In the genomic region with DNA sequence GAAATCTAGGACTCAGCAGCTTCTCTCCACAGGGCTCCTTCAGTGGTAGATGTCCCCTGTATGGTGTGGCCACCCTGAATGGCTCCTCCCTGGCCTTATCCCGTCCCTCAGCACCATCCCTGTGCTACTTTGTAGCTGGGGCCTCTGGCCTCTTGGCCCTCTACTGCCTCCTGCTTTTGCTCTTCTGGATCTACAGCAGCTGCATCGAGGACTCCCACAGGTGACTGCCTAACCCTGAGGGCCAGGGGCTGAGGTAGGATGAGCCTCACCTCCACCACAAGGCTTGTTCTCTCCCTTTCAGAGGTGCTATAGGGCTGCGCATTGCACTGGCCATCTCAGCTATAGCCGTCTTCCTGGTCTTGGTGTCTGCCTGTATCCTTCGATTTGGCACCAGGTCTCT, we compare ENCODE assay signal across 9 cellular contexts. TPM values are rescaled to one million over a fixed set of nuclear protein-coding genes. Genes with fewer than 3 reads are reported as not detected.
DNase-seq lines count a peak whose midpoint lies in the region; ATAC-seq and TF ChIP-seq lines count a peak whose summit lies in the region.
"Had no signal": no experiment of that assay in that cellular context is flagged by ENCODE, and none has a peak within 500 bp of the region (broad histone marks: within the 10 kb centered on the region; RNA-seq: fewer than 3 reads in every experiment).

No MANE protein-coding gene starts in this region.

- no peak overlapping the region for H2AK5ac ChIP-seq in H9 (ENCODE audit: insufficient read length, low read length)

- in situ Hi-C loops in ACHN (cut with HindIII; ENCODE audit: low pct_ligation_motif_present, low pct_unique_long_range_greater_than_20kb, low sequenced_read_pairs): no loop called here

- H3K27ac Mint-ChIP-seq in CD4-positive, CD25-positive, alpha-beta regulatory T cell: peak overlapping the region; percentile 49 to 98 (median 79)
- peak overlapping the region in 2 of 3 experiments; percentile 57 to 90; a peak in 4 of 7 replicates for H3K27ac Mint-ChIP-seq in H9
- H3K27ac Mint-ChIP-seq in activated T-helper 17 cell treated with anti-CD3 and anti-CD28 coated beads, Interleukin-2, amount 50 U/mL, for 72 hours: peak overlapping the region; percentile 34
- peak overlapping the region; percentile 74 to 99 (median 93) for H3K27ac Mint-ChIP-seq in naive thymus-derived CD4-positive, alpha-beta T cell

- no peaks in the 10 kb centered on the region for H3K9me3 ChIP-seq in CD4-positive, CD25-positive, alpha-beta regulatory T cell (ENCODE audit: control insufficient read depth in 2 of 2, low read length in 2 of 2)
- H3K9me3 ChIP-seq in H9 (ENCODE audit: control insufficient read depth, low read depth, low read length): no peaks in the 10 kb centered on the region
- no peaks in the 10 kb centered on the region for H3K9me3 ChIP-seq in naive thymus-derived CD4-positive, alpha-beta T cell (ENCODE audit: control insufficient read depth in 2 of 3, low read length in 3 of 3)

- TF ChIP-seq CTCF in H9 (conservative IDR thresholded peaks at IDR 0.05): no peak

- no peak overlapping the region for H3K18ac ChIP-seq in H9 (ENCODE audit: insufficient read length, low read depth, low read length)

- H2BK5ac ChIP-seq in H9 (ENCODE audit: insufficient read length, low read length): no peak overlapping the region

- H3K27me3 ChIP-seq in CD4-positive, CD25-positive, alpha-beta regulatory T cell (ENCODE audit: control insufficient read depth, insufficient read depth, low read length): no peaks in the 10 kb centered on the region
- H3K27me3 ChIP-seq in H9 (ENCODE audit: insufficient read depth, low read length): no peaks in the 10 kb centered on the region
- no peaks in the 10 kb centered on the region for H3K27me3 ChIP-seq in naive thymus-derived CD4-positive, alpha-beta T cell (ENCODE audit: control insufficient read depth in 2 of 2, insufficient read depth in 2 of 2, low read length in 2 of 2)

- H3K79me2 ChIP-seq in H9 (ENCODE audit: insufficient read depth, low read length): no peaks in the 10 kb centered on the region; the same call in 1 of the 2 replicates

- no peak overlapping the region for H2BK12ac ChIP-seq in H9 (ENCODE audit: insufficient read length, low read depth, low read length)

- no peak overlapping the region for H2BK120ac ChIP-seq in H9 (ENCODE audit: low read depth, low read length, poor library complexity, severe bottlenecking)

- no peak overlapping the region for H3K56ac ChIP-seq in H9 (ENCODE audit: insufficient read length, low read depth, low read length)

- no peaks in the 10 kb centered on the region for H3K9me3 Mint-ChIP-seq in CD4-positive, CD25-positive, alpha-beta regulatory T cell
- no peaks in the 10 kb centered on the region; a peak in 1 of 5 replicates for H3K9me3 Mint-ChIP-seq in H9
- H3K9me3 Mint-ChIP-seq in activated T-helper 17 cell treated with anti-CD3 and anti-CD28 coated beads, Interleukin-2, amount 50 U/mL, for 72 hours: no peaks in the 10 kb centered on the region
- no peaks in the 10 kb centered on the region for H3K9me3 Mint-ChIP-seq in naive thymus-derived CD4-positive, alpha-beta T cell

- H3T11ph ChIP-seq in H9 (ENCODE audit: low read length): no peak overlapping the region

- H3K27me3 Mint-ChIP-seq in CD4-positive, CD25-positive, alpha-beta regulatory T cell: no peaks in the 10 kb centered on the region
- H3K27me3 Mint-ChIP-seq in H9 (ENCODE audit: low read depth): no peaks in the 10 kb centered on the region; the same call in 1 of the 2 replicates
- H3K27me3 Mint-ChIP-seq in activated T-helper 17 cell treated with anti-CD3 and anti-CD28 coated beads, Interleukin-2, amount 50 U/mL, for 72 hours: no peaks in the 10 kb centered on the region
- H3K27me3 Mint-ChIP-seq in naive thymus-derived CD4-positive, alpha-beta T cell: no peaks in the 10 kb centered on the region

- H3K4me1 ChIP-seq in CD4-positive, CD25-positive, alpha-beta regulatory T cell (ENCODE audit: control insufficient read depth, insufficient read depth, low read length, poor library complexity, severe bottlenecking): peaks cover 52% of the 10 kb centered on the region
- no peaks in the 10 kb centered on the region for H3K4me1 ChIP-seq in H9 (ENCODE audit: insufficient read depth, low read length)
- peaks cover 40 to 45% of the 10 kb centered on the region in 2 donors for H3K4me1 ChIP-seq in naive thymus-derived CD4-positive, alpha-beta T cell (ENCODE audit: control insufficient read depth in 2 of 2, insufficient read depth in 2 of 2, low read length in 2 of 2)

- H2AFZ ChIP-seq in H9 (ENCODE audit: low read length): no peak overlapping the region

- CTCF ChIA-PET in naive thymus-derived CD4-positive, alpha-beta T cell (lab: Charles Lee): interaction anchor here (0.7 to 2.0 kb wide), 2 partner anchors 73 to 444 kb away, joined by 3 to 10 read pairs; no protein-coding TSS in a partner anchor

- no peak overlapping the region for H4K8ac ChIP-seq in H9 (replicated peaks; ENCODE audit: insufficient read length, low read depth, low read length)

- H3K4ac ChIP-seq in H9 (ENCODE audit: low read depth, low read length): no peak overlapping the region

- no peaks in the 10 kb centered on the region for H4K20me1 ChIP-seq in H9 (ENCODE audit: control insufficient read depth, insufficient read depth, insufficient read length)

- POLR2A ChIA-PET in naive thymus-derived CD4-positive, alpha-beta T cell (lab: Charles Lee): interaction anchor here (0.7 to 14.1 kb wide), 16 partner anchors 13 to 215 kb away, joined by 3 to 224 read pairs (median 22); a partner anchor contains a TSS

- no peak overlapping the region for H3K23ac ChIP-seq in H9 (ENCODE audit: insufficient read length, low read depth, low read length)

- no peak overlapping the region for H3K14ac ChIP-seq in H9 (ENCODE audit: insufficient read depth, low read length)

- H3K9ac ChIP-seq in H9 (ENCODE audit: extremely low read depth, insufficient read length, low read length): no peak overlapping the region

- H3K79me1 ChIP-seq in H9 (ENCODE audit: insufficient read depth, low read depth, low read length, poor library complexity, severe bottlenecking): no peaks in the 10 kb centered on the region

- peak overlapping the region; percentile 95 to 99 (median 96) for H3K4me3 Mint-ChIP-seq in CD4-positive, CD25-positive, alpha-beta regulatory T cell
- peak overlapping the region; percentile 89 to 94 for H3K4me3 Mint-ChIP-seq in H9
- H3K4me3 Mint-ChIP-seq in activated T-helper 17 cell treated with anti-CD3 and anti-CD28 coated beads, Interleukin-2, amount 50 U/mL, for 72 hours: peak overlapping the region; percentile 86
- H3K4me3 Mint-ChIP-seq in naive thymus-derived CD4-positive, alpha-beta T cell: peak overlapping the region; percentile 66 to 97 (median 96)

- peaks cover 4% of the 10 kb centered on the region for H3K23me2 ChIP-seq in H9 (ENCODE audit: insufficient read length, low read depth, low read length, poor library complexity, severe bottlenecking)

- no peak overlapping the region for H4K91ac ChIP-seq in H9 (ENCODE audit: insufficient read length, low read depth, low read length)

- H3K36me3 ChIP-seq in CD4-positive, CD25-positive, alpha-beta regulatory T cell (ENCODE audit: control insufficient read depth, insufficient read depth, low read length): peaks cover 30% of the 10 kb centered on the region
- peaks cover 8 to 41% (median 9%) of the 10 kb centered on the region in 3 experiments for H3K36me3 ChIP-seq in naive thymus-derived CD4-positive, alpha-beta T cell (ENCODE audit: control insufficient read depth in 2 of 3, insufficient read depth in 3 of 3, low read length in 3 of 3)

- DNase-seq in CD4-positive, CD25-positive, alpha-beta regulatory T cell: no peak
- peak; percentile 59 for DNase-seq in H9
- DNase-seq in naive thymus-derived CD4-positive, alpha-beta T cell: no peak
- DNase-seq in ACHN: no peak
- DNase-seq in NCI-H1417 treated with DMSO at 0.1 percent for 48 hours (lab: John Stamatoyannopoulos, UW): no peak

- no peak overlapping the region for H4K5ac ChIP-seq in H9 (ENCODE audit: insufficient read length, low read depth, low read length)

- H3K4me1 Mint-ChIP-seq in CD4-positive, CD25-positive, alpha-beta regulatory T cell: peaks cover 13 to 64% (median 42%) of the 10 kb centered on the region in 4 donors
- peaks cover 27 to 37% of the 10 kb centered on the region in 2 experiments for H3K4me1 Mint-ChIP-seq in H9
- peaks cover 28% of the 10 kb centered on the region for H3K4me1 Mint-ChIP-seq in activated T-helper 17 cell treated with anti-CD3 and anti-CD28 coated beads, Interleukin-2, amount 50 U/mL, for 72 hours
- peaks cover 23 to 65% (median 49%) of the 10 kb centered on the region in 7 donors for H3K4me1 Mint-ChIP-seq in naive thymus-derived CD4-positive, alpha-beta T cell

- WGBS in H9 (ENCODE audit: extremely low coverage, insufficient read length, low lambda C conversion rate): no CpG with 5 or more reads among the region's 5 CpGs

- H3K4me2 ChIP-seq in H9 (ENCODE audit: insufficient read depth, insufficient read length, low read length): no peak overlapping the region

- intact Hi-C loops in naive thymus-derived CD4-positive, alpha-beta T cell (cut with micrococcal nuclease): loop anchor here (1.0 to 5.0 kb wide), 2 partner anchors 57 to 233 kb away; no protein-coding TSS in a partner anchor

- no peak for ATAC-seq in CD4-positive, CD25-positive, alpha-beta regulatory T cell (ENCODE audit: low read depth in 2 of 2)
- ATAC-seq in activated T-helper 17 cell treated with anti-CD3 and anti-CD28 coated beads, Interleukin-2, amount 50 U/mL, for 72 hours (replicated peaks): no peak
- no peak for ATAC-seq in naive thymus-derived CD4-positive, alpha-beta T cell
- ATAC-seq in GM21619 (IDR thresholded peaks at IDR 0.05; ENCODE audit: unreplicated experiment): no peak
- no peak for ATAC-seq in HG03442 (IDR thresholded peaks at IDR 0.05; ENCODE audit: unreplicated experiment)
- ATAC-seq: Right ventricle myocardium inferior had no signal

- peak overlapping the region; percentile 94 for H3K27ac ChIP-seq in CD4-positive, CD25-positive, alpha-beta regulatory T cell (ENCODE audit: insufficient read depth, low read length, poor library complexity, severe bottlenecking)
- no peak overlapping the region for H3K27ac ChIP-seq in H9 (ENCODE audit: insufficient read length, low read depth, low read length)
- peak overlapping the region; percentile 38 for H3K27ac ChIP-seq in naive thymus-derived CD4-positive, alpha-beta T cell (ENCODE audit: low read depth, low read length)

- no peak overlapping the region for H2BK15ac ChIP-seq in H9 (ENCODE audit: low read depth, low read length)

- H3K36me3 Mint-ChIP-seq in CD4-positive, CD25-positive, alpha-beta regulatory T cell: peaks cover 9% of the 10 kb centered on the region
- peaks cover 17 to 65% (median 40%) of the 10 kb centered on the region in 3 experiments; a peak in 6 of 7 replicates for H3K36me3 Mint-ChIP-seq in H9 (ENCODE audit: insufficient read depth in 1 of 3, low read depth in 3 of 3)
- peaks cover 76% of the 10 kb centered on the region for H3K36me3 Mint-ChIP-seq in activated T-helper 17 cell treated with anti-CD3 and anti-CD28 coated beads, Interleukin-2, amount 50 U/mL, for 72 hours (ENCODE audit: low read depth)
- H3K36me3 Mint-ChIP-seq in naive thymus-derived CD4-positive, alpha-beta T cell: peaks cover 0 to 25% (median under 1%) of the 10 kb centered on the region in 5 donors

- no peak overlapping the region for H3K4me3 ChIP-seq in CD4-positive, CD25-positive, alpha-beta regulatory T cell (ENCODE audit: low read depth, low read length)
- H3K4me3 ChIP-seq in naive thymus-derived CD4-positive, alpha-beta T cell (ENCODE audit: low read length): no peak overlapping the region

- no peak overlapping the region for H2BK20ac ChIP-seq in H9 (ENCODE audit: low read depth, low read length, poor library complexity, severe bottlenecking)

RNA-seq across cellular contexts. Expression of a gene that starts 1.8 kb away (rescaled TPM):
- total RNA-seq in CD4-positive, CD25-positive, alpha-beta regulatory T cell: 26.3 TPM
- polyA plus RNA-seq in CD4-positive, CD25-positive, alpha-beta regulatory T cell: 100 to 1,000 TPM; 129 to 172 (median 152) TPM
- total RNA-seq in H9 (2021): 25.0 and 25.5 TPM in 2 replicates
- 10 to 100 TPM; 18.6 to 20.9 TPM for total RNA-seq in activated T-helper 17 cell treated with anti-CD3 and anti-CD28 coated beads, Interleukin-2, amount 50 U/mL, for 72 hours
- 10 to 100 TPM; 23.2 to 72.3 (median 50.9) TPM for total RNA-seq in naive thymus-derived CD4-positive, alpha-beta T cell
- 100 to 1,000 TPM; 103 to 113 TPM for polyA plus RNA-seq in naive thymus-derived CD4-positive, alpha-beta T cell

RNA-seq across cellular contexts. Expression of a gene that starts 2.8 kb away (rescaled TPM):
- 9.1 TPM for total RNA-seq in CD4-positive, CD25-positive, alpha-beta regulatory T cell
- 10 to 100 TPM; 55.2 to 71.9 (median 69.2) TPM for polyA plus RNA-seq in CD4-positive, CD25-positive, alpha-beta regulatory T cell
- 21.7 and 22.2 TPM in 2 replicates for total RNA-seq in H9 (2021)
- total RNA-seq in activated T-helper 17 cell treated with anti-CD3 and anti-CD28 coated beads, Interleukin-2, amount 50 U/mL, for 72 hours: 10 to 100 TPM in 1 of 2 donors, 1 to 10 TPM in 1; 6.2 to 16.2 TPM
- 10 to 100 TPM in 3 of 5 experiments, 1 to 10 TPM in 2; 6.3 to 24.5 (median 21.0) TPM for total RNA-seq in naive thymus-derived CD4-positive, alpha-beta T cell
- 10 to 100 TPM; 58.5 to 60.4 TPM for polyA plus RNA-seq in naive thymus-derived CD4-positive, alpha-beta T cell

RNA-seq across cellular contexts. Expression of a gene that starts 16.2 kb away (rescaled TPM):
- total RNA-seq in CD4-positive, CD25-positive, alpha-beta regulatory T cell: 309 TPM
- polyA plus RNA-seq in CD4-positive, CD25-positive, alpha-beta regulatory T cell: 10 to 100 TPM; 47.3 to 70.9 (median 64.2) TPM
- 65.5 and 69.0 TPM in 2 replicates for total RNA-seq in H9 (2021)
- 100 to 1,000 TPM in 1 of 2 donors, 10 to 100 TPM in 1; 85.8 to 115 TPM for total RNA-seq in activated T-helper 17 cell treated with anti-CD3 and anti-CD28 coated beads, Interleukin-2, amount 50 U/mL, for 72 hours
- total RNA-seq in naive thymus-derived CD4-positive, alpha-beta T cell: 100 to 1,000 TPM in 4 of 5 experiments, 10 to 100 TPM in 1; 92.1 to 421 (median 195) TPM
- 100 to 1,000 TPM in 1 of 2 donors, 10 to 100 TPM in 1; 66.9 to 106 TPM for polyA plus RNA-seq in naive thymus-derived CD4-positive, alpha-beta T cell

RNA-seq across cellular contexts. Expression of a gene that starts 17.8 kb away (rescaled TPM):
- 13.1 TPM for total RNA-seq in CD4-positive, CD25-positive, alpha-beta regulatory T cell
- 1 to 10 TPM; 5.8 to 9.5 (median 7.5) TPM for polyA plus RNA-seq in CD4-positive, CD25-positive, alpha-beta regulatory T cell
- 37.7 and 44.2 TPM in 2 replicates for total RNA-seq in H9 (2021)
- 10 to 100 TPM; 14.1 to 27.5 TPM for total RNA-seq in activated T-helper 17 cell treated with anti-CD3 and anti-CD28 coated beads, Interleukin-2, amount 50 U/mL, for 72 hours
- 10 to 100 TPM; 13.1 to 34.9 (median 24.1) TPM for total RNA-seq in naive thymus-derived CD4-positive, alpha-beta T cell
- polyA plus RNA-seq in naive thymus-derived CD4-positive, alpha-beta T cell: 10 to 100 TPM in 1 of 2 donors, 1 to 10 TPM in 1; 8.4 to 13.9 TPM

RNA-seq across cellular contexts. Expression of a gene that starts 27.6 kb away (rescaled TPM):
- total RNA-seq in CD4-positive, CD25-positive, alpha-beta regulatory T cell: 74.9 TPM
- 100 to 1,000 TPM; 241 to 286 (median 253) TPM for polyA plus RNA-seq in CD4-positive, CD25-positive, alpha-beta regulatory T cell
- 126 and 129 TPM in 2 replicates for total RNA-seq in H9 (2021)
- 100 to 1,000 TPM in 1 of 2 donors, 10 to 100 TPM in 1; 92.0 to 114 TPM for total RNA-seq in activated T-helper 17 cell treated with anti-CD3 and anti-CD28 coated beads, Interleukin-2, amount 50 U/mL, for 72 hours
- 100 to 1,000 TPM in 1 of 5 experiments, 10 to 100 TPM in 4; 62.7 to 109 (median 77.8) TPM for total RNA-seq in naive thymus-derived CD4-positive, alpha-beta T cell
- 100 to 1,000 TPM; 225 to 245 TPM for polyA plus RNA-seq in naive thymus-derived CD4-positive, alpha-beta T cell

Comparison
In these comparisons a context has a peak if more than half of its experiments do, and no peak if none do; other contexts are left out.
1. H3K27ac Mint-ChIP-seq: peak in every context shown above with its lines; median percentile 93 in naive thymus-derived CD4-positive, alpha-beta T cell; 79 in CD4-positive, CD25-positive, alpha-beta regulatory T cell; 74 in H9; 34 in activated T-helper 17 cell treated with anti-CD3 and anti-CD28 coated beads, Interleukin-2, amount 50 U/mL, for 72 hours.